27 cellular contexts compared by ENCODE assay signal in genomic region chr17:27433521-27433920, GRCh38.
"Had no signal": no experiment of that assay in that cellular context is flagged by ENCODE, and none has a peak within 500 bp of the region (broad histone marks: within the 10 kb centered on the region; RNA-seq: fewer than 3 reads in every experiment).

No MANE protein-coding gene starts in this region.

- H3K27ac Mint-ChIP-seq: memory B cell; naive thymus-derived CD8-positive, alpha-beta T cell; nephron; progenitor cell of endocrine pancreas; stimulated activated naive CD8-positive, alpha-beta T cell treated with anti-CD3 and anti-CD28 coated beads, Interleukin-15, Interleukin-2, amounts not matched to agents 100 ng/mL and 50 ng/mL, for 24 hours had no signal

- H3K27ac ChIP-seq: heart right ventricle, hepatocyte, left ventricle myocardium inferior, neutrophil, parathyroid adenoma, right atrium auricular region, skin epidermis, suprapubic skin, thoracic aorta, tibial artery, uterus had no signal

- H3K9me3 ChIP-seq: heart right ventricle, left ventricle myocardium inferior, neutrophil, right atrium auricular region, suprapubic skin, thoracic aorta, tibial artery, uterus had no signal

- H3K27me3 ChIP-seq: heart right ventricle, hepatocyte, neutrophil, right atrium auricular region, suprapubic skin, tibial artery, uterus had no signal

- H3K9ac ChIP-seq: parathyroid adenoma had no signal

- H3K36me3 ChIP-seq: heart right ventricle, left ventricle myocardium inferior, neutrophil, right atrium auricular region, suprapubic skin, thoracic aorta, tibial artery, uterus had no signal

- H3K27me3 Mint-ChIP-seq: progenitor cell of endocrine pancreas had no signal

- DNase-seq: heart right ventricle; islet precursor cell; left ventricle myocardium inferior; midbrain; occipital lobe; stimulated activated CD4-positive, alpha-beta T cell treated with anti-CD3 and anti-CD28 coated beads, Interleukin-12 subunit alpha, Interleukin-12 subunit beta, amount 100 ng/mL, for 4 hours; stimulated activated CD4-positive, alpha-beta T cell treated with anti-CD3 and anti-CD28 coated beads, Interleukin-15, amount 100 ng/mL, for 24 hours; stimulated activated CD4-positive, alpha-beta T cell treated with anti-CD3 and anti-CD28 coated beads, Interleukin-2, amount 100 ng/mL, for 24 hours; stimulated activated CD4-positive, alpha-beta T cell treated with anti-CD3 and anti-CD28 coated beads, Interleukin-4, amount 100 ng/mL, for 1 hour; stimulated activated naive CD4-positive, alpha-beta T cell; tibial artery; trophoblast cell; uterus had no signal

- H3K36me3 Mint-ChIP-seq: memory B cell; naive thymus-derived CD8-positive, alpha-beta T cell had no signal

- H3K4me1 ChIP-seq: heart right ventricle, left ventricle myocardium inferior, parathyroid adenoma, right atrium auricular region, suprapubic skin, tibial artery, uterus had no signal

- H3K9me3 Mint-ChIP-seq: memory B cell; naive thymus-derived CD8-positive, alpha-beta T cell; neural crest cell; stimulated activated naive CD8-positive, alpha-beta T cell treated with anti-CD3 and anti-CD28 coated beads, Interleukin-15, Interleukin-2, amounts not matched to agents 100 ng/mL and 50 ng/mL, for 24 hours had no signal

- H2AFZ ChIP-seq: hepatocyte, parathyroid adenoma had no signal

- H3K4me3 ChIP-seq: heart right ventricle, hepatocyte, left ventricle myocardium inferior, right atrium auricular region, skin epidermis, suprapubic skin, thoracic aorta, tibial artery, uterus had no signal

- H3K4me1 Mint-ChIP-seq: memory B cell; naive thymus-derived CD8-positive, alpha-beta T cell; nephron; neural crest cell had no signal

- H3K4me2 ChIP-seq: hepatocyte had no signal

- ATAC-seq: heart right ventricle; naive thymus-derived CD8-positive, alpha-beta T cell; sciatic nerve had no signal

- H3K79me2 ChIP-seq: hepatocyte, parathyroid adenoma had no signal

- H3K4me3 Mint-ChIP-seq: memory B cell; naive thymus-derived CD8-positive, alpha-beta T cell; nephron; neural crest cell; stimulated activated naive CD8-positive, alpha-beta T cell treated with anti-CD3 and anti-CD28 coated beads, Interleukin-15, Interleukin-2, amounts not matched to agents 100 ng/mL and 50 ng/mL, for 24 hours had no signal
